Comparison of ENCODE assay signal across 23 cellular contexts in the genomic region with DNA sequence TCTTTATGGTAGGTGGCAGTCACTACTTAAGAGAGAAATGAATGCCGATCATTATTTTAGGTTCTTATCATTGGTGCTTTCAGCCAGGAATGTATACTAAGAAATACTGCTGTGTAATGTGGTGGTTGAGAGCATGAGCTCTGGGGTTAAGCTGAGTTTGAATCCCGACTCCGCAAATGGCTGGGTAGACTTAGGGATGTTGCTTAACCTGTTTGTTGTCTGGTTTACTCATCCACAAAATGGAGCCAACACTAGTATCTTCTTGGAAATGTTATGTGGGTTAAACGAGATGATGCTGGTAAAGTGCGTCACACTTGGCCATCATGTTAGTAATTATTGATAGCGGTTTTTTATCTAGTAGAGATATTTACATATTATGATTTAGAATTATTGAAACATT.
"Had no signal": no experiment of that assay in that cellular context is flagged by ENCODE, and none has a peak within 500 bp of the region (broad histone marks: within the 10 kb centered on the region; RNA-seq: fewer than 3 reads in every experiment).

No MANE protein-coding gene starts in this region.

- DNase-seq: stimulated activated CD4-positive, alpha-beta T cell treated with anti-CD3 and anti-CD28 coated beads, Interleukin-2, amount 100 ng/mL, for 48 hours; stimulated activated CD4-positive, alpha-beta T cell treated with anti-CD3 and anti-CD28 coated beads, Interleukin-4, amount 100 ng/mL, for 1 hour; stimulated activated CD4-positive, alpha-beta T cell treated with anti-CD3 and anti-CD28 coated beads, Interleukin-4, amount 100 ng/mL, for 24 hours; stimulated activated CD4-positive, alpha-beta T cell treated with anti-CD3 and anti-CD28 coated beads, Interleukin-4, amount 100 ng/mL, for 4 hours; stimulated activated CD8-positive, alpha-beta memory T cell treated with anti-CD3 and anti-CD28 coated beads, Interleukin-4, amount 100 ng/mL, for 48 hours; stimulated activated naive B cell treated with anti-CD40 and anti-IgM and Interleukin-4, amounts not matched to agents 10 μg/mL and 1 μg/mL and 100 μg/mL, for 72 hours; stimulated activated naive CD4-positive, alpha-beta T cell; stimulated activated naive CD4-positive, alpha-beta T cell treated with Interleukin-2 at 50 U/mL for 16 hours; stimulated activated naive CD8-positive, alpha-beta T cell treated with anti-CD3 and anti-CD28 coated beads, Interleukin-15, amount 100 ng/mL, for 72 hours; stimulated activated naive CD8-positive, alpha-beta T cell treated with anti-CD3 and anti-CD28 coated beads, Interleukin-15, Interleukin-2, amounts not matched to agents 100 U/mL and 50 U/mL, for 24 hours; stomach; substantia nigra; testis; thyroid gland; tibial artery; transverse colon; upper lobe of left lung; upper lobe of right lung; uterus had no signal

- H3K4me1 ChIP-seq: stomach, suprapubic skin, testis, thyroid gland, tibial artery, tibial nerve, transverse colon, upper lobe of left lung, upper lobe of right lung, uterus, vagina had no signal

- H3K9me3 ChIP-seq: stomach, suprapubic skin, testis, thoracic aorta, thyroid gland, tibial artery, tibial nerve, transverse colon, upper lobe of left lung, upper lobe of right lung, uterus, vagina had no signal

- H3K36me3 ChIP-seq: stomach, suprapubic skin, thoracic aorta, thyroid gland, tibial artery, tibial nerve, transverse colon, upper lobe of left lung, upper lobe of right lung, uterus, vagina had no signal

- H3K4me3 ChIP-seq: stomach, suprapubic skin, testis, thoracic aorta, thyroid gland, tibial artery, tibial nerve, transverse colon, upper lobe of left lung, upper lobe of right lung, uterus, vagina had no signal

- H3K27me3 ChIP-seq: stomach, suprapubic skin, testis, thyroid gland, tibial artery, tibial nerve, transverse colon, upper lobe of left lung, upper lobe of right lung, uterus, vagina had no signal

- H3K27ac ChIP-seq: stomach, suprapubic skin, testis, thoracic aorta, thyroid gland, tibial artery, tibial nerve, transverse colon, upper lobe of left lung, upper lobe of right lung, uterus, vagina had no signal

- ATAC-seq: stimulated activated naive B cell treated with anti-CD40 and anti-IgM and Interleukin-4, amounts not matched to agents 10 μg/mL and 1 μg/mL and 100 μg/mL, for 72 hours; stimulated activated naive CD8-positive, alpha-beta T cell treated with anti-CD3 and anti-CD28 coated beads, Interleukin-15, amount 100 ng/mL, for 72 hours; stimulated activated naive CD8-positive, alpha-beta T cell treated with anti-CD3 and anti-CD28 coated beads, Interleukin-15, Interleukin-2, amounts not matched to agents 100 U/mL and 50 U/mL, for 24 hours; upper lobe of right lung had no signal
